Comparison of ENCODE assay signal across 23 cellular contexts in the genomic region with DNA sequence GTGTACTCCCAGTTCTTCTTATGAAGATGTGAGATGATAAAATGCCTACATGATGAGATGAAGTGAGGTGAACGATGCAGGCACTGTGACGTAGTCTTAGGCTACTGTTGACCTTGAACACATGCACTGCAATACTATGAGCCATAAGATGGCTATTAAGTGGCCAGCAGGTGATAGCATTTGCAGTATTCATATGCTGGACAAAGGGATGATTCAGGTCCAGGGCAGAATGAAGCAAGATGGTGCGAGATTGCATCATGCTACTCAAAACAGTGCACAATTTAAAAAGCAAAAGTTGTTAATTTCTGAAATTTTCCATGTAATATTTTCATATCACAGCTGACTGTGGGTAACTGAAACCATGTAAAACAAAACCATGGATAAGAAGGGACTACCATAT.
DNase-seq lines count a peak whose midpoint lies in the region; ATAC-seq and TF ChIP-seq lines count a peak whose summit lies in the region.
"Had no signal": no experiment of that assay in that cellular context is flagged by ENCODE, and none has a peak within 500 bp of the region (broad histone marks: within the 10 kb centered on the region; RNA-seq: fewer than 3 reads in every experiment).

No MANE protein-coding gene starts in this region.

- peak overlapping the region; percentile 22; the same call in 1 of the 2 replicates for H3K9ac ChIP-seq in HUES64 (ENCODE audit: low read depth, low read length)

- H3K4me3 Mint-ChIP-seq in WTC11 = no peak overlapping the region
- H3K4me3 Mint-ChIP-seq: activated B cell treated with CpG ODN at 0.5 μM for 24 hours; activated CD4-positive, alpha-beta memory T cell treated with anti-CD3 and anti-CD28 coated beads, Interleukin-2, amount 10 ng/mL, durations not matched to agents 7 days and 5 days; activated naive CD4-positive, alpha-beta T cell treated with anti-CD3 and anti-CD28 coated beads, Interleukin-2, amount 50 U/mL, for 24 hours; activated T-cell treated with anti-CD3 and anti-CD28 coated beads, Interleukin-2, amount 50 U/mL, for 24 hours; CD14-positive monocyte had no signal

- POLR2A ChIA-PET in WTC11 (lab: Charles Lee) = no interaction called here

- no peaks in the 10 kb centered on the region for H3K27me3 ChIP-seq in HUES64 (ENCODE audit: insufficient read depth, low read length)
- H3K27me3 ChIP-seq: gastroesophageal sphincter, SJSA1 had no signal

- peaks cover 14% of the 10 kb centered on the region for H3K9me3 ChIP-seq in HUES64 (ENCODE audit: insufficient read depth, low read depth, low read length)
- H3K9me3 ChIP-seq: gastroesophageal sphincter, psoas muscle, SJSA1 had no signal

- peak overlapping the region; percentile 32 for H3K27ac ChIP-seq in HUES64 (ENCODE audit: low read depth, low read length)
- H3K27ac ChIP-seq: gastroesophageal sphincter, psoas muscle, SJSA1 had no signal

- H3K9me3 Mint-ChIP-seq in WTC11 = peaks cover 33% of the 10 kb centered on the region
- H3K9me3 Mint-ChIP-seq: activated naive CD4-positive, alpha-beta T cell treated with anti-CD3 and anti-CD28 coated beads, Interleukin-2, amount 50 U/mL, for 24 hours had no signal

- peak overlapping the region; percentile 92 for H3K27ac Mint-ChIP-seq in WTC11
- H3K27ac Mint-ChIP-seq: activated B cell treated with CpG ODN at 0.5 μM for 24 hours; activated CD4-positive, alpha-beta memory T cell treated with anti-CD3 and anti-CD28 coated beads, Interleukin-2, amount 10 ng/mL, durations not matched to agents 7 days and 5 days; activated naive CD4-positive, alpha-beta T cell treated with anti-CD3 and anti-CD28 coated beads, Interleukin-2, amount 50 U/mL, for 24 hours; activated T-cell treated with anti-CD3 and anti-CD28 coated beads, Interleukin-2, amount 50 U/mL, for 24 hours; CD14-positive monocyte had no signal

- WGBS in HUES64 = 91% methylated on average over 3 of the region's 3 CpGs

- H3K4me1 ChIP-seq in HUES64 (ENCODE audit: insufficient read depth, low read length) = peaks cover 12% of the 10 kb centered on the region
- H3K4me1 ChIP-seq: psoas muscle, SJSA1 had no signal

- CTCF ChIA-PET in WTC11 (lab: Charles Lee) = no interaction called here

- TF ChIP-seq CTCF in WTC11 (IDR thresholded peaks at IDR 0.05) (no peak), foreskin fibroblast (IDR thresholded peaks at IDR 0.05; ENCODE audit: low read depth, low read length) (no peak)

- H3K27me3 Mint-ChIP-seq in WTC11 (ENCODE audit: low read depth) = no peaks in the 10 kb centered on the region
- H3K27me3 Mint-ChIP-seq: activated B cell treated with CpG ODN at 0.5 μM for 24 hours; activated CD4-positive, alpha-beta memory T cell treated with anti-CD3 and anti-CD28 coated beads, Interleukin-2, amount 10 ng/mL, durations not matched to agents 7 days and 5 days; activated naive CD4-positive, alpha-beta T cell treated with anti-CD3 and anti-CD28 coated beads, Interleukin-2, amount 50 U/mL, for 24 hours; activated T-cell treated with anti-CD3 and anti-CD28 coated beads, Interleukin-2, amount 50 U/mL, for 24 hours had no signal

- ATAC-seq in WTC11 (no peak), GM19467 (IDR thresholded peaks at IDR 0.05; ENCODE audit: unreplicated experiment) (no peak)
- ATAC-seq: gastroesophageal sphincter, PC-3, psoas muscle had no signal

- peaks cover 40% of the 10 kb centered on the region for H3K36me3 Mint-ChIP-seq in WTC11
- H3K36me3 Mint-ChIP-seq: activated naive CD4-positive, alpha-beta T cell treated with anti-CD3 and anti-CD28 coated beads, Interleukin-2, amount 50 U/mL, for 24 hours; CD14-positive monocyte had no signal

- peaks cover 4% of the 10 kb centered on the region; the same call in 1 of the 2 replicates for H3K36me3 ChIP-seq in HUES64 (ENCODE audit: insufficient read depth, low read length)
- H3K36me3 ChIP-seq: gastroesophageal sphincter, SJSA1 had no signal

- peak; percentile 25 for DNase-seq in DMS53 treated with DMSO at 0.1 percent for 48 hours (lab: John Stamatoyannopoulos, UW; ENCODE audit: unreplicated experiment)
- DNase-seq in WTC11 (ENCODE audit: low spot score) = no peak
- peak; percentile 7 to 26 for DNase-seq in foreskin fibroblast
- no peak for DNase-seq in 8988T
- no peak for DNase-seq in HT-29 (ENCODE audit: low spot score)
- no peak for DNase-seq in hypothalamus (lab: John Stamatoyannopoulos, UW)
- DNase-seq: activated B cell treated with CpG ODN at 0.5 μM for 24 hours; activated CD4-positive, alpha-beta memory T cell treated with anti-CD3 and anti-CD28 coated beads, Interleukin-2, amount 10 ng/mL, durations not matched to agents 7 days and 5 days; activated T-cell treated with anti-CD3 and anti-CD28 coated beads, Interleukin-2, amount 50 U/mL, for 24 hours; cortex of kidney; KG1; midbrain; NCI-H1048; NCI-H524 treated with DMSO at 0.1 percent for 48 hours; PC-3; psoas muscle; substantia nigra had no signal

- peaks cover 36% of the 10 kb centered on the region for H3K4me1 Mint-ChIP-seq in WTC11
- H3K4me1 Mint-ChIP-seq: activated B cell treated with CpG ODN at 0.5 μM for 24 hours; activated CD4-positive, alpha-beta memory T cell treated with anti-CD3 and anti-CD28 coated beads, Interleukin-2, amount 10 ng/mL, durations not matched to agents 7 days and 5 days; activated naive CD4-positive, alpha-beta T cell treated with anti-CD3 and anti-CD28 coated beads, Interleukin-2, amount 50 U/mL, for 24 hours; CD14-positive monocyte had no signal

- H3K4me3 ChIP-seq in HUES64 (ENCODE audit: low read length) (no peak overlapping the region), foreskin fibroblast (ENCODE audit: low read depth in 1 of 2, low read length in 2 of 2) (no peak overlapping the region)
- H3K4me3 ChIP-seq: gastroesophageal sphincter, psoas muscle, SJSA1 had no signal

TF ChIP-seq in WTC11, 78 proteins besides CTCF, POLR2A, EP300 and RAD21:
- TF ChIP-seq TEAD4 (CRISPR knock-in tag; IDR thresholded peaks at IDR 0.05) (no peak), NFE2L1 (CRISPR knock-in tag; IDR thresholded peaks at IDR 0.05) (no peak), TP53 (CRISPR knock-in tag; IDR thresholded peaks at IDR 0.05) (no peak), GABPB1 (CRISPR knock-in tag; IDR thresholded peaks at IDR 0.05) (peak; percentile 97), SOX15 (CRISPR knock-in tag; IDR thresholded peaks at IDR 0.05) (no peak), EMX1 (CRISPR knock-in tag; IDR thresholded peaks at IDR 0.05) (no peak)
- TF ChIP-seq, protein P1, sequence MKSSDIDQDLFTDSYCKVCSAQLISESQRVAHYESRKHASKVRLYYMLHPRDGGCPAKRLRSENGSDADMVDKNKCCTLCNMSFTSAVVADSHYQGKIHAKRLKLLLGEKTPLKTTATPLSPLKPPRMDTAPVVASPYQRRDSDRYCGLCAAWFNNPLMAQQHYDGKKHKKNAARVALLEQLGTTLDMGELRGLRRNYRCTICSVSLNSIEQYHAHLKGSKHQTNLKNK (CRISPR knock-in tag; IDR thresholded peaks at IDR 0.05) = no peak
- TF ChIP-seq, protein P2, sequence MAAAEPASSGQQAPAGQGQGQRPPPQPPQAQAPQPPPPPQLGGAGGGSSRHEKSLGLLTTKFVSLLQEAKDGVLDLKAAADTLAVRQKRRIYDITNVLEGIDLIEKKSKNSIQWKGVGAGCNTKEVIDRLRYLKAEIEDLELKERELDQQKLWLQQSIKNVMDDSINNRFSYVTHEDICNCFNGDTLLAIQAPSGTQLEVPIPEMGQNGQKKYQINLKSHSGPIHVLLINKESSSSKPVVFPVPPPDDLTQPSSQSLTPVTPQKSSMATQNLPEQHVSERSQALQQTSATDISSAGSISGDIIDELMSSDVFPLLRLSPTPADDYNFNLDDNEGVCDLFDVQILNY (CRISPR knock-in tag; IDR thresholded peaks at IDR 0.05) = no peak
- TF ChIP-seq, protein P3, sequence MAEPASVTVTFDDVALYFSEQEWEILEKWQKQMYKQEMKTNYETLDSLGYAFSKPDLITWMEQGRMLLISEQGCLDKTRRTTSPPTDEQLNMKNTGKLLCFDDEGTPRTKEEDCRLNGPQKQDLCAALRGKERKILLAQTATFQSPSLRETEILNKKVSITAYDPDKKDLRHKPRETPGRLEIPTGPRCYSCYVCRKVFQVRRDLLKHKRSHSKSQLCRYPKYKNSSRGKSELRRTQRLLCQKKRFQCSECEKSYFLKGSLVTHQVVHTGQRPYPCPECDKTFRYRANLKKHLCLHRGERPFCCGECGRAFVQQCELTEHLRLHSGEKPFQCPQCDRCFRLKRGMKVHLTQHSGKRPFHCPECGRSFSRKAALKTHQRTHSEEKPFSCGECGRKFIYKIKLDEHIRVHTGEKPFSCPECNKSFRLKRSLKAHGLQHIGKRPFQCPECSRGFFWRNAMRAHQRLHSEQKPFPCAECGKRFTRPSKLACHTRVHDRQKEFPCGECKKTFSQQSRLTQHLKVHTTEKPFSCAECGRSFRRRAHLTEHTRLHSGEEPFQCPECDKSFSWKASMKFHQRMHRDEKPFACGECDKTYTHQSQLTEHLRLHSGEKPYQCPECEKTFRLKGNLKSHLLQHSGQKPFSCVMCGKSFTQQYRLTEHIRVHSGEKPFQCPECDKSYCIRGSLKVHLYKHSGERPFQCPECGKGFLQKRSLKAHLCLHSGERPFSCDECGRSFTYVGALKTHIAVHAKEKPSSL (CRISPR knock-in tag; conservative IDR thresholded peaks at IDR 0.05) = no peak
TF ChIP-seq in WTC11: peak in this region for 1.

Comparison
In these comparisons a context has a peak if more than half of its experiments do, and no peak if none do; other contexts are left out.
1. DNase-seq: peak in DMS53 treated with DMSO at 0.1 percent for 48 hours (single experiment) and foreskin fibroblast (2 of 2); none in WTC11 (single experiment), 8988T (single experiment), HT-29 (single experiment) and hypothalamus (0 of 51).